Comparison of ENCODE assay signal across 1 cellular context in genomic region chr17:76353599-76354316, GRCh38.
TF ChIP-seq lines count a peak whose summit lies in the region.

PRPSAP1 (minus strand) TSS chr17:76353916; CDS start chr17:76353703, 213 bp downstream.

TF ChIP-seq in HepG2, 621 proteins besides CTCF, POLR2A, EP300 and RAD21 (continued from another document):
- TF ChIP-seq MTERF4 (CRISPR knock-in tag; IDR thresholded peaks at IDR 0.05) = peak; percentile 96
- TF ChIP-seq ZNF460 (CRISPR knock-in tag; IDR thresholded peaks at IDR 0.05; ENCODE audit: borderline replicate concordance) = no peak; the same call in 1 of the 2 replicates
- TF ChIP-seq ZNF414 (CRISPR knock-in tag; IDR thresholded peaks at IDR 0.05) = 0 out of 2 replicates have a peak, but pooled peaks have one; percentile 24
- TF ChIP-seq ZBTB1 (CRISPR knock-in tag; IDR thresholded peaks at IDR 0.05; ENCODE audit: borderline replicate concordance) = 0 out of 2 replicates have a peak, but pooled peaks have one; percentile 34
- TF ChIP-seq KDM4B (CRISPR knock-in tag; IDR thresholded peaks at IDR 0.05) = peak; percentile 81; the same call in 1 of the 2 replicates
- no peak for TF ChIP-seq ZNF253 (CRISPR knock-in tag; IDR thresholded peaks at IDR 0.05; ENCODE audit: borderline replicate concordance)
- TF ChIP-seq PAX8 (CRISPR knock-in tag; IDR thresholded peaks at IDR 0.05; ENCODE audit: borderline replicate concordance) = peak; percentile 88; the same call in 1 of the 2 replicates
- 0 out of 2 replicates have a peak, but pooled peaks have one; percentile 52 for TF ChIP-seq ZNF530 (CRISPR knock-in tag; IDR thresholded peaks at IDR 0.05; ENCODE audit: low read depth)
- peak; percentile 85 for TF ChIP-seq ZNF883 (CRISPR knock-in tag; IDR thresholded peaks at IDR 0.05; ENCODE audit: not compliant biosample characterization)
- TF ChIP-seq ZNF232 (CRISPR knock-in tag; IDR thresholded peaks at IDR 0.05; ENCODE audit: borderline replicate concordance) = peak; percentile 91; the same call in 1 of the 2 replicates
- TF ChIP-seq ZFP36 (IDR thresholded peaks at IDR 0.05; ENCODE audit: borderline replicate concordance, low read depth, low read length, partially characterized antibody) = no peak
- no peak for TF ChIP-seq DNMT3B (CRISPR knock-in tag; conservative IDR thresholded peaks at IDR 0.05)
- no peak for TF ChIP-seq ATRX (CRISPR knock-in tag; IDR thresholded peaks at IDR 0.05; ENCODE audit: borderline replicate concordance)
- no peak for TF ChIP-seq ZNF672 (CRISPR knock-in tag; IDR thresholded peaks at IDR 0.05)
- TF ChIP-seq SKI (IDR thresholded peaks at IDR 0.05; ENCODE audit: partially characterized antibody) = peak; percentile 75
- no peak for TF ChIP-seq SETDB1 (CRISPR knock-in tag; IDR thresholded peaks at IDR 0.05; ENCODE audit: borderline replicate concordance)
- peak; percentile 97 for TF ChIP-seq TBP (CRISPR knock-in tag; IDR thresholded peaks at IDR 0.05)
- no peak; the same call in 1 of the 2 replicates for TF ChIP-seq IRX3 (CRISPR knock-in tag; IDR thresholded peaks at IDR 0.05; ENCODE audit: borderline replicate concordance, low read depth)
- 0 out of 2 replicates have a peak, but pooled peaks have one; percentile 35 for TF ChIP-seq ZBTB43 (CRISPR knock-in tag; conservative IDR thresholded peaks at IDR 0.05)
- TF ChIP-seq NFIB (CRISPR knock-in tag; IDR thresholded peaks at IDR 0.05; ENCODE audit: borderline replicate concordance) = no peak
- TF ChIP-seq ZNF547 (CRISPR knock-in tag; IDR thresholded peaks at IDR 0.05) = peak; percentile 96
- peak; percentile 73 for TF ChIP-seq MTF1 (CRISPR knock-in tag; IDR thresholded peaks at IDR 0.05)
- peak; percentile 82 for TF ChIP-seq CREM (IDR thresholded peaks at IDR 0.05)
- no peak for TF ChIP-seq CREM (CRISPR knock-in tag; IDR thresholded peaks at IDR 0.05)
- peak; percentile 70; the same call in 1 of the 2 replicates for TF ChIP-seq ARHGAP35 (CRISPR knock-in tag; IDR thresholded peaks at IDR 0.05; ENCODE audit: borderline replicate concordance)
- TF ChIP-seq NRL (CRISPR knock-in tag; IDR thresholded peaks at IDR 0.05; ENCODE audit: borderline replicate concordance) = no peak; the same call in none of the 2 replicates
- peak; percentile 23; the same call in 1 of the 2 replicates for TF ChIP-seq MTF2 (CRISPR knock-in tag; IDR thresholded peaks at IDR 0.05; ENCODE audit: borderline replicate concordance)
- peak; percentile 68; the same call in 1 of the 2 replicates for TF ChIP-seq RCOR2 (CRISPR knock-in tag; IDR thresholded peaks at IDR 0.05)
- no peak for TF ChIP-seq ZNF496 (CRISPR knock-in tag; IDR thresholded peaks at IDR 0.05; ENCODE audit: insufficient replicate concordance)
- peak; percentile 80; the same call in 1 of the 2 replicates for TF ChIP-seq ZNF329 (CRISPR knock-in tag; IDR thresholded peaks at IDR 0.05; ENCODE audit: low read depth)
- peak; percentile 84 for TF ChIP-seq HDAC2 (CRISPR knock-in tag; IDR thresholded peaks at IDR 0.05)
- TF ChIP-seq PCBP1 (IDR thresholded peaks at IDR 0.05; ENCODE audit: borderline replicate concordance, low read depth, low read length) = no peak
- peak; percentile 76; the same call in 1 of the 2 replicates for TF ChIP-seq ZNF766 (CRISPR knock-in tag; IDR thresholded peaks at IDR 0.05; ENCODE audit: borderline replicate concordance)
- TF ChIP-seq ZBTB42 (CRISPR knock-in tag; IDR thresholded peaks at IDR 0.05) = peak; percentile 88; the same call in 1 of the 2 replicates
- peak; percentile 69 for TF ChIP-seq ZBTB8A (CRISPR knock-in tag; IDR thresholded peaks at IDR 0.05; ENCODE audit: borderline replicate concordance, low read depth)
- no peak for TF ChIP-seq ZNF282 (IDR thresholded peaks at IDR 0.05; ENCODE audit: partially characterized antibody)
- TF ChIP-seq ZMYM3 (CRISPR knock-in tag; IDR thresholded peaks at IDR 0.05) = peak; percentile 86
- peak; percentile 92 for TF ChIP-seq KMT2A (CRISPR knock-in tag; IDR thresholded peaks at IDR 0.05)
